Comparison of ENCODE assay signal across 1 cellular context in the genomic region with DNA sequence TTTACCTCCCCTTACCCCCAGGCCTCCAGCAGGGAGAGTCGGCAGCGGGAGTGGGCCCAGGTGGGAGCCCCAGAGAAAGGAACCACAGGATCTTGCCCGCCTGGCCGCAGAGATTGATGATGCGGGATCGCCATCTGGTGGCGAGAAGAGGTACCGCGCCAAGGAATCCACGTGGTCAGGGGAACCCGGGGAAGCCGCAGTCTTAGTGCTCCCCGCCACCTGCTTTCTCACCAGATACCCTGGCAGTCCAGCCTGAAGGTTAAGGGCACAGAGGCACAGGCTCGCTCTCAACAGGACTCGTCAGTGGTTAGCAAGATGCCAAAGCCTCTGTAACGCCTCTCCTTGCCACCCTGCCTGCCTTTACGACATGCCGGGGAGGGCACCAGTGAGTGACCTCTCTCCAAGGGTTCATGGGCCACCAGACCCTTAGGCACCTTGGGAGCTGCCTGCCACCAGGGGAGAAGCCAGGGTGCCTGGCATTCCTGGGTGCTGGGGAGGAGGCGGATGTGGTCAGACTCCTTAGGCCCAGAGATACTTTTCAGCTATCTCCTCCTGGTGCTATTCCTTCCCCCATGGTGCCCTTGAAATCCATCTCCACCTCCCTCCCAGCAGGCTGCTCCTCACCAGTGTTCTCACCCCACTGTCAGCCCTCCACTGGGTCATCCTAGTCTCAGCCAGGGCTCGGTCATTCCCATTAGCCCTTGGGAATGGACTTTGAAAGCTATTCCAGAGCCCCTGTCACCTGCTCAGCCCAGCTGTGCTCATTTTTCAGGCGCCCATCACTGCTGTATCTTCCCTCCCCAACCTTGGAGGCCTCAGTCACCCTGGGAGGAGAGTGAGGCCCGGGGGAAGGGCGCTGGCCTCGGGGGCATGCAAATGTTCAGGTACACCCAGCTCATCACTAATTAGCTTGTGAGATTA.
TF ChIP-seq lines count a peak whose summit lies in the region.

No MANE protein-coding gene starts in this region.

TF ChIP-seq in HepG2, 621 proteins besides CTCF, POLR2A, EP300 and RAD21 (continued from another document and continues in another):
- TF ChIP-seq, protein P1, sequence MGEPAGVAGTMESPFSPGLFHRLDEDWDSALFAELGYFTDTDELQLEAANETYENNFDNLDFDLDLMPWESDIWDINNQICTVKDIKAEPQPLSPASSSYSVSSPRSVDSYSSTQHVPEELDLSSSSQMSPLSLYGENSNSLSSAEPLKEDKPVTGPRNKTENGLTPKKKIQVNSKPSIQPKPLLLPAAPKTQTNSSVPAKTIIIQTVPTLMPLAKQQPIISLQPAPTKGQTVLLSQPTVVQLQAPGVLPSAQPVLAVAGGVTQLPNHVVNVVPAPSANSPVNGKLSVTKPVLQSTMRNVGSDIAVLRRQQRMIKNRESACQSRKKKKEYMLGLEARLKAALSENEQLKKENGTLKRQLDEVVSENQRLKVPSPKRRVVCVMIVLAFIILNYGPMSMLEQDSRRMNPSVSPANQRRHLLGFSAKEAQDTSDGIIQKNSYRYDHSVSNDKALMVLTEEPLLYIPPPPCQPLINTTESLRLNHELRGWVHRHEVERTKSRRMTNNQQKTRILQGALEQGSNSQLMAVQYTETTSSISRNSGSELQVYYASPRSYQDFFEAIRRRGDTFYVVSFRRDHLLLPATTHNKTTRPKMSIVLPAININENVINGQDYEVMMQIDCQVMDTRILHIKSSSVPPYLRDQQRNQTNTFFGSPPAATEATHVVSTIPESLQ (CRISPR knock-in tag; conservative IDR thresholded peaks at IDR 0.05), result peak; percentile 92; the same call in 1 of the 2 replicates
- TF ChIP-seq PRDM15 (CRISPR knock-in tag; IDR thresholded peaks at IDR 0.05), result no peak
- TF ChIP-seq ZNF644 (CRISPR knock-in tag; IDR thresholded peaks at IDR 0.05; ENCODE audit: low read depth), result no peak
- TF ChIP-seq SIX1 (CRISPR knock-in tag; IDR thresholded peaks at IDR 0.05; ENCODE audit: borderline replicate concordance), result no peak
- TF ChIP-seq ZMYM3 (CRISPR knock-in tag; IDR thresholded peaks at IDR 0.05), result no peak
- TF ChIP-seq ZNF205 (CRISPR knock-in tag; IDR thresholded peaks at IDR 0.05), result peak; percentile 70; the same call in 1 of the 2 replicates
- TF ChIP-seq CAMTA2 (CRISPR knock-in tag; IDR thresholded peaks at IDR 0.05; ENCODE audit: borderline replicate concordance), result no peak
- TF ChIP-seq GABPB1 (CRISPR knock-in tag; IDR thresholded peaks at IDR 0.05), result peak; percentile 57
- TF ChIP-seq LBX2 (CRISPR knock-in tag; IDR thresholded peaks at IDR 0.05; ENCODE audit: borderline replicate concordance), result no peak
- TF ChIP-seq MTERF4 (CRISPR knock-in tag; IDR thresholded peaks at IDR 0.05), result 0 out of 2 replicates have a peak, but pooled peaks have one; percentile 84
- TF ChIP-seq, protein P2, sequence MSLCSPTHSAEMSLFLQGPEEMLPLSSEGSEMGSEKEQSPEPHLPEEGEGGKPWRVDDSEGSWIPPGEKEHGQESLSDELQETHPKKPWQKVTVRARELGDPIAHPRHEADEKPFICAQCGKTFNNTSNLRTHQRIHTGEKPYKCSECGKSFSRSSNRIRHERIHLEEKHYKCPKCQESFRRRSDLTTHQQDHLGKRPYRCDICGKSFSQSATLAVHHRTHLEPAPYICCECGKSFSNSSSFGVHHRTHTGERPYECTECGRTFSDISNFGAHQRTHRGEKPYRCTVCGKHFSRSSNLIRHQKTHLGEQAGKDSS (CRISPR knock-in tag; IDR thresholded peaks at IDR 0.05; ENCODE audit: borderline replicate concordance, low read depth), result peak; percentile 65; the same call in 1 of the 2 replicates
- TF ChIP-seq, protein P3, sequence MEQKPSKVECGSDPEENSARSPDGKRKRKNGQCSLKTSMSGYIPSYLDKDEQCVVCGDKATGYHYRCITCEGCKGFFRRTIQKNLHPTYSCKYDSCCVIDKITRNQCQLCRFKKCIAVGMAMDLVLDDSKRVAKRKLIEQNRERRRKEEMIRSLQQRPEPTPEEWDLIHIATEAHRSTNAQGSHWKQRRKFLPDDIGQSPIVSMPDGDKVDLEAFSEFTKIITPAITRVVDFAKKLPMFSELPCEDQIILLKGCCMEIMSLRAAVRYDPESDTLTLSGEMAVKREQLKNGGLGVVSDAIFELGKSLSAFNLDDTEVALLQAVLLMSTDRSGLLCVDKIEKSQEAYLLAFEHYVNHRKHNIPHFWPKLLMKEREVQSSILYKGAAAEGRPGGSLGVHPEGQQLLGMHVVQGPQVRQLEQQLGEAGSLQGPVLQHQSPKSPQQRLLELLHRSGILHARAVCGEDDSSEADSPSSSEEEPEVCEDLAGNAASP (CRISPR knock-in tag; IDR thresholded peaks at IDR 0.05; ENCODE audit: borderline replicate concordance), result peak; percentile 73
- no peak for TF ChIP-seq CENPX (CRISPR knock-in tag; IDR thresholded peaks at IDR 0.05)
- peak; percentile 87; the same call in 1 of the 2 replicates for TF ChIP-seq NFKB2 (CRISPR knock-in tag; IDR thresholded peaks at IDR 0.05; ENCODE audit: borderline replicate concordance)
- no peak for TF ChIP-seq FLYWCH1 (CRISPR knock-in tag; IDR thresholded peaks at IDR 0.05)
- TF ChIP-seq RNF2 (conservative IDR thresholded peaks at IDR 0.05; ENCODE audit: low read depth), result 0 out of 2 replicates have a peak, but pooled peaks have one; percentile 20
- peak; percentile 12; the same call in 1 of the 2 replicates for TF ChIP-seq HNF4A (CRISPR knock-in tag; IDR thresholded peaks at IDR 0.05)
- no peak for TF ChIP-seq HMGA1 (CRISPR knock-in tag; conservative IDR thresholded peaks at IDR 0.05)
- no peak for TF ChIP-seq ZC3H4 (CRISPR knock-in tag; IDR thresholded peaks at IDR 0.05; ENCODE audit: borderline replicate concordance)
- no peak for TF ChIP-seq ZNF557 (CRISPR knock-in tag; IDR thresholded peaks at IDR 0.05)
- TF ChIP-seq TARDBP (CRISPR knock-in tag; IDR thresholded peaks at IDR 0.05), result 0 out of 2 replicates have a peak, but pooled peaks have one; percentile 5
- peak; percentile 74 for TF ChIP-seq IKZF5 (CRISPR knock-in tag; IDR thresholded peaks at IDR 0.05)
- TF ChIP-seq GLI4 (CRISPR knock-in tag; IDR thresholded peaks at IDR 0.05; ENCODE audit: borderline replicate concordance), result peak; percentile 73; the same call in 1 of the 2 replicates
- TF ChIP-seq, protein P4, sequence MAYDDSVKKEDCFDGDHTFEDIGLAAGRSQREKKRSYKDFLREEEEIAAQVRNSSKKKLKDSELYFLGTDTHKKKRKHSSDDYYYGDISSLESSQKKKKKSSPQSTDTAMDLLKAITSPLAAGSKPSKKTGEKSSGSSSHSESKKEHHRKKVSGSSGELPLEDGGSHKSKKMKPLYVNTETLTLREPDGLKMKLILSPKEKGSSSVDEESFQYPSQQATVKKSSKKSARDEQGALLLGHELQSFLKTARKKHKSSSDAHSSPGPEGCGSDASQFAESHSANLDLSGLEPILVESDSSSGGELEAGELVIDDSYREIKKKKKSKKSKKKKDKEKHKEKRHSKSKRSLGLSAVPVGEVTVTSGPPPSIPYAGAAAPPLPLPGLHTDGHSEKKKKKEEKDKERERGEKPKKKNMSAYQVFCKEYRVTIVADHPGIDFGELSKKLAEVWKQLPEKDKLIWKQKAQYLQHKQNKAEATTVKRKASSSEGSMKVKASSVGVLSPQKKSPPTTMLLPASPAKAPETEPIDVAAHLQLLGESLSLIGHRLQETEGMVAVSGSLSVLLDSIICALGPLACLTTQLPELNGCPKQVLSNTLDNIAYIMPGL (CRISPR knock-in tag; IDR thresholded peaks at IDR 0.05; ENCODE audit: borderline replicate concordance in 1 of 2, low read depth in 1 of 2), result peak; percentile 53 to 86; a peak in 3 of 4 replicates
- TF ChIP-seq ZNF281 (CRISPR knock-in tag; IDR thresholded peaks at IDR 0.05; ENCODE audit: borderline replicate concordance), result no peak
- peak; percentile 68 for TF ChIP-seq GATAD2A (CRISPR knock-in tag; IDR thresholded peaks at IDR 0.05)
- 0 out of 2 replicates have a peak, but pooled peaks have one; percentile 15 for TF ChIP-seq BHLHE40 (IDR thresholded peaks at IDR 0.05; ENCODE audit: low read length)
- TF ChIP-seq CEBPB (IDR thresholded peaks at IDR 0.05; ENCODE audit: borderline replicate concordance, low read depth, low read length), result no peak
- TF ChIP-seq ZNF724P (CRISPR knock-in tag; IDR thresholded peaks at IDR 0.05; ENCODE audit: borderline replicate concordance), result 0 out of 2 replicates have a peak, but pooled peaks have one; percentile 39
- peak; percentile 55; the same call in 1 of the 2 replicates for TF ChIP-seq POGK (CRISPR knock-in tag; conservative IDR thresholded peaks at IDR 0.05)
- TF ChIP-seq CBX5 (CRISPR knock-in tag; IDR thresholded peaks at IDR 0.05; ENCODE audit: borderline replicate concordance), result peak; percentile 76; the same call in 1 of the 2 replicates
- TF ChIP-seq SMYD3 (CRISPR knock-in tag; IDR thresholded peaks at IDR 0.05), result 0 out of 2 replicates have a peak, but pooled peaks have one; percentile 71
- no peak for TF ChIP-seq SP2 (CRISPR knock-in tag; IDR thresholded peaks at IDR 0.05)
